ENCODE assay signal across 8 cellular contexts in the genomic region with DNA sequence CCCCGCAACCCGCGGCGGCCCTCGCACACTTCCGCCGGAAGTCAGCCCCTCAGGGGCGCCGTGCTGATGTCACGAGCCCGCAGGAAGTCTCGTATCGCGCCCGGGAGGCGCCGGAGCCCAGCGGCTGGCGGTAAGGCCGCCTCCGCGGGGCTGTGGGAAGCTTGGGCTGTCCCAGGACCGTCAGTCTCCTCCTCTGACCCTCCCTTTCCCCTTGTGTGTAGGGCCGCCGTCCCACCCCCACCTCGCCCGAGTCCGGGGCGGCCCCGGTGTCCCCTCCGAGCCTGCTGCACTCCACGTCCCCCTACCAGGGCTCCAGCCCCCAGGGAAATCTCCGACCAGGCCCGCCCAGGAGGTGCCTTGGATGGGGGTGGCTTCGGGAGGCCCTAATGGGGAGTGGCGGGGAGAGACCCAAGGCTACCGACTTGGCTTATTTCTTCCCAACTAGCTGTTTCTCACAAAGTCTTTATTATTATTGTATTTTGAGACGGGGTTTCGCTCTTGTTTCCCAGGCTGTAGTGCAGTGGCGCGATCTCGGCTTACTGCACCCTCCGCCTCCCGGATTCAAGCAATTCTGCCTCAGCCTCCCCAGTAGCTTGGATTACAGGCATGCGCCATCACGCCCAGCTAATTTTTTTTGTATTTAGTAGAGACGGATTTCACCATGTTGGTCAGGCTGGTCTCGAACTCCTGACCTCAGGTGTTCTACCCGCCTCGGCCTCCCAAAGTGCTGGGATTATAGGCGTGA. TPM values are rescaled to one million over a fixed set of nuclear protein-coding genes. Genes with fewer than 3 reads are reported as not detected.
DNase-seq lines count a peak whose midpoint lies in the region; ATAC-seq, FAIRE-seq and TF ChIP-seq lines count a peak whose summit lies in the region.

Gene ZDHHC4, plus strand, starts transcription at position 86 of the 745 bp plus-strand sequence. CDS start 3,108 bp downstream, outside the sequence.

- H3K4me1 Mint-ChIP-seq in Caco-2 (ENCODE audit: low read depth, unreplicated experiment) = peaks cover 14% of the 10 kb centered on the region

- peaks cover 42% of the 10 kb centered on the region for H3K36me3 Mint-ChIP-seq in Caco-2 (ENCODE audit: insufficient read depth, unreplicated experiment)

- TF ChIP-seq CTCF in Caco-2 (IDR thresholded peaks at IDR 0.05; ENCODE audit: insufficient read depth in 1 of 2, low read depth in 1 of 2, low read length in 1 of 2, severe bottlenecking in 1 of 2, unreplicated experiment in 1 of 2) = no peak

- H3K27me3 ChIP-seq in Caco-2 (replicated peaks; ENCODE audit: control insufficient read depth, insufficient read depth, low read length) (no peaks in the 10 kb centered on the region), NT2/D1 (ENCODE audit: insufficient read depth, insufficient read length) (no peaks in the 10 kb centered on the region)

- H3K4me3 ChIP-seq in Caco-2 (ENCODE audit: low read depth, low read length) (peak within 1 kb of the TSS; percentile 58), NT2/D1 (ENCODE audit: insufficient read length, low read depth) (peak within 1 kb of the TSS; percentile 70)

- H3K9me3 ChIP-seq in Caco-2 (no peaks in the 10 kb centered on the region), NT2/D1 (ENCODE audit: insufficient read depth, low read length) (no peaks in the 10 kb centered on the region)

- H3K9ac ChIP-seq in NT2/D1 (ENCODE audit: insufficient read length, low read depth) = peak within 1 kb of the TSS; percentile 82

- H3K27me3 Mint-ChIP-seq in Caco-2 (ENCODE audit: insufficient read depth, unreplicated experiment) = no peaks in the 10 kb centered on the region

- H3K9me3 Mint-ChIP-seq in Caco-2 (ENCODE audit: unreplicated experiment) = no peaks in the 10 kb centered on the region

- intact Hi-C loops in Caco-2 (cut with micrococcal nuclease; ENCODE audit: unreplicated experiment) = loop anchor here (5.0 kb wide), 1 partner anchor 60 kb away; no protein-coding TSS in a partner anchor

- no TSS peak for BruUV-seq in Caco-2 (replicated peaks; lab: Mats Ljungman, UMichigan)

- no peaks in the 10 kb centered on the region; the same call in 1 of the 2 replicates for H3K36me3 ChIP-seq in Caco-2 (ENCODE audit: control insufficient read depth, insufficient read depth, low read length)
- H3K36me3 ChIP-seq in NT2/D1 (ENCODE audit: insufficient read depth, insufficient read length, low read length) = peaks cover 24% of the 10 kb centered on the region

- POLR2A ChIA-PET in Caco-2 (lab: Charles Lee) = interaction anchor here (0.7 to 0.9 kb wide), 2 partner anchors 12 to 1685 kb away, joined by 3 read pairs; partner anchors contain the start of gene INTS15

- ATAC-seq in GM21381 (IDR thresholded peaks at IDR 0.05; ENCODE audit: unreplicated experiment) = peak; percentile 96

- peak within 1 kb of the TSS; percentile 96 for H3K27ac Mint-ChIP-seq in Caco-2 (ENCODE audit: unreplicated experiment)

- H3K4me1 ChIP-seq in Caco-2 = peaks cover 12% of the 10 kb centered on the region
- peaks cover 7% of the 10 kb centered on the region for H3K4me1 ChIP-seq in NT2/D1 (ENCODE audit: insufficient read depth, insufficient read length)

- DNase-seq in Caco-2 = peak; percentile 89 to 91
- DNase-seq in HTR-8/SVneo (ENCODE audit: insufficient read length, low spot score) = peak; percentile 100
- peak; percentile 80 for DNase-seq in NT2/D1 (ENCODE audit: low read depth, low spot score)
- peak; percentile 56 for DNase-seq in activated CD8-positive, alpha-beta memory T cell treated with anti-CD3 and anti-CD28 coated beads, Interleukin-2, amount 50 U/mL, for 1 hour (ENCODE audit: extremely low read depth)
- peak; percentile 87 for DNase-seq in midbrain (lab: John Stamatoyannopoulos, UW)
- peak; percentile 91 for DNase-seq in stimulated activated CD8-positive, alpha-beta memory T cell treated with anti-CD3 and anti-CD28 coated beads, Interleukin-15, amount 100 ng/mL, for 48 hours (ENCODE audit: low read depth in 2 of 2)

- peak within 1 kb of the TSS; percentile 92 for H3K4me3 Mint-ChIP-seq in Caco-2 (ENCODE audit: unreplicated experiment)

- CTCF ChIA-PET in Caco-2 (lab: Charles Lee) = interaction anchor here (0.8 kb wide), 1 partner anchor 12 kb away, joined by 3 read pairs; the partner anchor contains the start of gene INTS15

- in situ Hi-C loops in endometrial microvascular endothelial cells (cut with HindIII; ENCODE audit: inconsistent ontology term, low pct_unique_long_range_greater_than_20kb, low sequenced_read_pairs) = no loop called here

- FAIRE-seq in HTR-8/SVneo (lab: Jason Lieb, UNC) = peak; percentile 93

RNA-seq across cellular contexts. Expression of gene ZDHHC4, which starts in this region (rescaled TPM):
- total RNA-seq in Caco-2 (2022) = 69.9 and 78.9 TPM in 2 replicates
- total RNA-seq in endometrial microvascular endothelial cells (ENCODE audit: inconsistent ontology term) = 29.8 TPM

Comparison
In these comparisons a context has a peak if more than half of its experiments do, and no peak if none do; other contexts are left out.
1. Peak in every context shown above with its lines: DNase-seq, ATAC-seq and H3K4me3 ChIP-seq.